ENCODE assay signal across 24 cellular contexts in genomic region chr6:159525445-159526031, GRCh38.
"Had no signal": no experiment of that assay in that cellular context is flagged by ENCODE, and none has a peak within 500 bp of the region (broad histone marks: within the 10 kb centered on the region; RNA-seq: fewer than 3 reads in every experiment).

No MANE protein-coding gene starts in this region.

- H3K9me3 ChIP-seq: heart right ventricle, left ventricle myocardium inferior, right atrium auricular region, tibial nerve had no signal

- DNase-seq: activated B cell treated with CpG ODN at 0.5 μM for 24 hours; activated CD4-positive, alpha-beta T cell treated with anti-CD3 and anti-CD28 coated beads for 48 hours; activated CD8-positive, alpha-beta T cell treated with anti-CD3 and anti-CD28 coated beads for 36 hours; activated effector memory CD4-positive, alpha-beta T cell treated with Interleukin-2 at 50 U/mL for 16 hours; activated naive CD4-positive, alpha-beta T cell treated with anti-CD3 and anti-CD28 coated beads, Interleukin-2, amount 50 U/mL, for 16 hours; activated T-cell treated with anti-CD3 and anti-CD28 coated beads, Interleukin-2, amount 50 U/mL, for 4 hours; dermis blood vessel endothelial cell; effector memory CD8-positive, alpha-beta T cell; foreskin melanocyte; heart right ventricle; kidney; left ventricle myocardium inferior; natural killer cell; occipital lobe; stimulated activated CD4-positive, alpha-beta T cell treated with anti-CD3 and anti-CD28 coated beads, Interleukin-15, amount 100 ng/mL, for 24 hours; stimulated activated CD4-positive, alpha-beta T cell treated with anti-CD3 and anti-CD28 coated beads, Interleukin-4, amount 100 ng/mL, for 1 hour; stimulated activated naive CD4-positive, alpha-beta T cell treated with Interleukin-2 at 50 U/mL for 16 hours; substantia nigra; T-helper 2 cell had no signal

- H3K36me3 ChIP-seq: heart right ventricle, left ventricle myocardium inferior, right atrium auricular region, tibial nerve had no signal

- H3K4me3 ChIP-seq: heart right ventricle, left ventricle myocardium inferior, right atrium auricular region, tibial nerve had no signal

- ATAC-seq: activated CD8-positive, alpha-beta T cell treated with anti-CD3 and anti-CD28 coated beads for 36 hours; activated T-cell treated with anti-CD3 and anti-CD28 coated beads, Interleukin-2, amount 50 U/mL, for 4 hours; effector memory CD8-positive, alpha-beta T cell; heart right ventricle; natural killer cell had no signal

- H3K4me1 ChIP-seq: heart right ventricle, left ventricle myocardium inferior, right atrium auricular region had no signal

- H3K27ac ChIP-seq: epithelial cell of prostate, heart right ventricle, left ventricle myocardium inferior, right atrium auricular region, tibial nerve had no signal

- H3K27me3 ChIP-seq: right atrium auricular region, tibial nerve had no signal

- FAIRE-seq: astrocyte, kidney, TTC549 had no signal
